8 cellular contexts compared by ENCODE assay signal in the genomic region with DNA sequence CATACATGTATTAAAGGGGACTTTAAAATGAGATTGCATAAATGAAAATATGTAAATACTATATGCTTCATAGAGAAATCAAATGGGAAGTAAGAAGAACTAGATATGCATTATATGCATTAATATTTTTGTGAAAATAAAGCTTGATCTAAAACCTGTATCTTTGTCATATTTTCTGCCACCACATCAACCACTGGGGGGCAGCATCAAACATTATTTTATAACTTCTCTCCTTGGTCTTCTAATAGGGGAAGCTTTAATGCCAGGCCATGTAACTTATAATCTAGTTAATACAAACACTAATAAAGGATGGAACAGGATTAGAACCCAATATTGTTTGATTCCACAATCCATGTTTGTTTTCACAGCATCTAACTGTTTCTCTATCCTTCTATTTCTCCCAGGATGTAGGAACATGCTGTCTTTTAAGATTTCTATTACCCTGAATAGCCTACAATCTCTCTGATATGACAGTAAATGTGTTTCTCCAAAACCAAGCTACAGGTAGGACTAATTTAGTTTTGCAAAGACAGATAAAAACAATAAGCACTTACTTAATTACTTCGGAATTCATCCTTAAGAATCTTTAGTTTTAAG. TPM values are rescaled to one million over a fixed set of nuclear protein-coding genes. Genes with fewer than 3 reads are reported as not detected.
DNase-seq lines count a peak whose midpoint lies in the region; ATAC-seq and TF ChIP-seq lines count a peak whose summit lies in the region.

No MANE protein-coding gene starts in this region.

- no peak for TF ChIP-seq POLR2A in vagina (IDR thresholded peaks at IDR 0.05)

- H3K4me1 ChIP-seq in SJCRH30: no peaks in the 10 kb centered on the region
- H3K4me1 ChIP-seq in mesendoderm (ENCODE audit: control insufficient read depth, low read depth, low read length): no peaks in the 10 kb centered on the region
- no peaks in the 10 kb centered on the region for H3K4me1 ChIP-seq in vagina

- intact Hi-C loops in vagina (cut with DNase I): no loop called here

- no peaks in the 10 kb centered on the region for H3K79me2 ChIP-seq in mesendoderm (ENCODE audit: control insufficient read depth, insufficient read depth, low read length)

- H2BK5ac ChIP-seq in mesendoderm (ENCODE audit: low read length): no peak overlapping the region

- no peak overlapping the region for H3K23ac ChIP-seq in mesendoderm (ENCODE audit: low read length)

- no peak overlapping the region for H2BK120ac ChIP-seq in mesendoderm (ENCODE audit: low read depth, low read length)

- no peak overlapping the region for H3K9ac ChIP-seq in mesendoderm (ENCODE audit: low read length)

- peak; percentile 29 for DNase-seq in SIG-M5 treated with dmso at 0.1 percent for 504 hours (lab: John Stamatoyannopoulos, UW; ENCODE audit: unreplicated experiment)
- no peak for DNase-seq in SIG-M5 (lab: John Stamatoyannopoulos, UW)
- peak; percentile 11 to 62 for DNase-seq in SJCRH30
- DNase-seq in dermis blood vessel endothelial cell: peak; percentile 64
- DNase-seq in mesendoderm: peak; percentile 22
- no peak for DNase-seq in vagina (ENCODE audit: extremely low spot score in 2 of 2)
- no peak for DNase-seq in cerebellar nuclear complex (lab: John Stamatoyannopoulos, UW)

- H3K36me3 ChIP-seq in SJCRH30: no peaks in the 10 kb centered on the region
- H3K36me3 ChIP-seq in mesendoderm (ENCODE audit: control insufficient read depth, insufficient read depth, low read length): no peaks in the 10 kb centered on the region
- no peaks in the 10 kb centered on the region for H3K36me3 ChIP-seq in vagina

- no CpG with 5 or more reads among the region's 1 CpG for WGBS in mesendoderm (ENCODE audit: extremely low coverage, insufficient coverage, low lambda C conversion rate)

- H3K79me1 ChIP-seq in mesendoderm (ENCODE audit: low read length): no peaks in the 10 kb centered on the region

- no peak overlapping the region for H3K4ac ChIP-seq in mesendoderm (ENCODE audit: low read depth, low read length)

- peak; percentile 49 for ATAC-seq in HG03280 (IDR thresholded peaks at IDR 0.05; ENCODE audit: unreplicated experiment)

- no peak overlapping the region for H4K5ac ChIP-seq in mesendoderm (ENCODE audit: low read length)

- no peak overlapping the region for H2AK5ac ChIP-seq in mesendoderm (ENCODE audit: low read length)

- no peak overlapping the region for H2BK15ac ChIP-seq in mesendoderm (replicated peaks; ENCODE audit: low read depth)

- H3K27me3 ChIP-seq in SJCRH30: no peaks in the 10 kb centered on the region
- H3K27me3 ChIP-seq in mesendoderm (ENCODE audit: insufficient read depth, low read length, poor library complexity): no peaks in the 10 kb centered on the region
- no peaks in the 10 kb centered on the region for H3K27me3 ChIP-seq in vagina

- no peak overlapping the region for H3K4me2 ChIP-seq in mesendoderm (ENCODE audit: low read length)

- no peak overlapping the region for H3K18ac ChIP-seq in mesendoderm (ENCODE audit: low read length)

- no peak overlapping the region for H4K8ac ChIP-seq in mesendoderm (ENCODE audit: low read depth, low read length)

- no peaks in the 10 kb centered on the region for H3K9me3 ChIP-seq in SJCRH30 (replicated peaks)
- no peaks in the 10 kb centered on the region for H3K9me3 ChIP-seq in vagina

- no peak overlapping the region for H3K4me3 ChIP-seq in SJCRH30
- no peak overlapping the region for H3K4me3 ChIP-seq in mesendoderm (ENCODE audit: low read length)
- no peak overlapping the region for H3K4me3 ChIP-seq in vagina

- no peak overlapping the region for H3K56ac ChIP-seq in mesendoderm (ENCODE audit: low read length)

- H3K27ac ChIP-seq in SJCRH30: no peak overlapping the region
- no peak overlapping the region for H3K27ac ChIP-seq in mesendoderm (ENCODE audit: low read depth, low read length)
- no peak overlapping the region for H3K27ac ChIP-seq in vagina

- TF ChIP-seq CTCF in vagina (IDR thresholded peaks at IDR 0.05): peak; percentile 27 to 51 (median 33)

RNA-seq across cellular contexts. Expression of a gene that starts 10.0 kb away (rescaled TPM):
- total RNA-seq in SJCRH30 (2014; rRNA removed; shearing (Covaris generic)): not detected in 2 replicates
- total RNA-seq in dermis blood vessel endothelial cell (not detected in 2 replicates), vagina (not detected)
- 1.5 TPM for polyA plus RNA-seq in mesendoderm (2013, experiment 1 of 2)
- polyA plus RNA-seq in mesendoderm (2013, experiment 2 of 2): 1.4 TPM

Comparison
In these comparisons a context has a peak if more than half of its experiments do, and no peak if none do; other contexts are left out.
1. DNase-seq: peak in SIG-M5 treated with dmso at 0.1 percent for 504 hours (single experiment), SJCRH30 (2 of 2), dermis blood vessel endothelial cell (single experiment) and mesendoderm (single experiment); none in SIG-M5 (single experiment), vagina (0 of 2) and cerebellar nuclear complex (0 of 2).